In the genomic region with DNA sequence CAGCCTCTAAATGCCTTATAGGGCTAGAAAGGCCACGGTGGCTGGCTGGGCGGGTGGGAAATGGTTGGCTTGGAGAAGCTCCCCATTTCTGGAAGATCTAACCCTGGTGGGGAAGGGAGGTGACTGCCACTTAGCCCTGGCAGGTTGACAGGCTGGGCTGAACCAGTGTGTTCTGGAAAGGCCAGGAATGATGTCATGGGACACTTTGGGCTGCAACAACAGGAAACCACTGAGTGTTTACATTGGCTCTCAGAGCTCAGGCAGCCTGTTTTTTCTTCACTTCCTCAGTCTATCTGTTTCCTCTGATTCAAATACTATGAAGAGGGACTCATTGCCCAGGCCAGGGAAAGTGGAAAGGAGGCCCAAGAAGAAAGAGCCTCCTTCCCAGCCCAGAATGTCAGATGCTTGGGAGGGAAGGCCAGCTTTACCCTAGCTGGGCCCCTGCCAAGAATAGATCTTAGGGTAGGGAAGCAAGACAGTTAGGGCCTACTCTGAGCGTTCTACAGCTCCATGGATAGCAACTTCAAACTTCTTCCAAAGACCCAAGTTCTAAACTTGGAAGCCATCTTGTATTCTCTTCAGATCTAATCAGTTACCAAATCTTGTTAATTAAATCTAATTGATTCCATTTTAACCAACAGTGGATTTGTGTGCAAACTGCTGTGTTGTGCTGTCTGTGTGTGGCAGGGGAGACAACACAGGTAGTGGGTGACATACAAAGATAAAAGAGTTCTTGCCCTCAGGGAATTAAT, we compare ENCODE assay signal across 9 cellular contexts.
DNase-seq lines count a peak whose midpoint lies in the region; ATAC-seq and FAIRE-seq lines count a peak whose summit lies in the region.
"Had no signal": no experiment of that assay in that cellular context is flagged by ENCODE, and none has a peak within 500 bp of the region (broad histone marks: within the 10 kb centered on the region; RNA-seq: fewer than 3 reads in every experiment).

No MANE protein-coding gene starts in this region.

- CTCF ChIA-PET in activated CD4-positive, alpha-beta T cell treated with anti-CD3 and anti-CD28 coated beads, Interleukin-2, amount 10 ng/mL, durations not matched to agents 7 days and 5 days (lab: Charles Lee) = interaction anchor here (0.5 to 2.3 kb wide), 9 partner anchors 10 to 120 kb away, joined by 3 to 7 read pairs (median 3); no protein-coding TSS in a partner anchor

- H3K27ac ChIP-seq in mucosa of rectum (ENCODE audit: low read depth in 2 of 2, low read length in 2 of 2) = peak overlapping the region; percentile 64 to 78
- H3K27ac ChIP-seq in urinary bladder (ENCODE audit: low read depth) = peak overlapping the region; percentile 86
- H3K27ac ChIP-seq: SK-N-MC had no signal

- peak overlapping the region; percentile 30 for H3K4me3 Mint-ChIP-seq in activated CD4-positive, alpha-beta T cell treated with anti-CD3 and anti-CD28 coated beads, Interleukin-2, amount 10 ng/mL, durations not matched to agents 7 days and 5 days

- H3K4me1 ChIP-seq in mucosa of rectum (ENCODE audit: control insufficient read depth in 2 of 2, insufficient read depth in 2 of 2, low read length in 2 of 2) = peaks cover 10 to 14% of the 10 kb centered on the region in 2 donors
- H3K4me1 ChIP-seq in urinary bladder (ENCODE audit: insufficient read depth) = no peaks in the 10 kb centered on the region

- DNase-seq in GM18507 (ENCODE audit: extremely low spot score, insufficient read length, low read depth) = no peak
- DNase-seq in LoVo (ENCODE audit: low spot score) = peak; percentile 1
- peak; percentile 65 for DNase-seq in activated CD4-positive, alpha-beta T cell treated with anti-CD3 and anti-CD28 coated beads, Interleukin-2, amount 10 ng/mL, durations not matched to agents 7 days and 5 days
- DNase-seq in effector CD8-positive, alpha-beta T cell (lab: John Stamatoyannopoulos, UW) = peak; percentile 7
- DNase-seq in NCI-H1417 treated with DMSO at 0.1 percent for 48 hours (lab: John Stamatoyannopoulos, UW) = no peak

- H3K4me3 ChIP-seq in mucosa of rectum (ENCODE audit: low read length in 2 of 2) (no peak overlapping the region), urinary bladder (ENCODE audit: low read depth, low read length) (no peak overlapping the region)
- H3K4me3 ChIP-seq: SK-N-MC had no signal

- WGBS in urinary bladder = 65% methylated on average over 3 of the region's 3 CpGs

- H3K9ac ChIP-seq in mucosa of rectum (ENCODE audit: low read depth in 1 of 2, low read length in 2 of 2) = peak overlapping the region in 1 of 2 donors; percentile 2

- H3K9me3 Mint-ChIP-seq in activated CD4-positive, alpha-beta T cell treated with anti-CD3 and anti-CD28 coated beads, Interleukin-2, amount 10 ng/mL, durations not matched to agents 7 days and 5 days = peaks cover 11% of the 10 kb centered on the region

- no peaks in the 10 kb centered on the region for H3K9me3 ChIP-seq in mucosa of rectum (ENCODE audit: control insufficient read depth in 2 of 2, low read length in 2 of 2)

- H3K27me3 ChIP-seq in mucosa of rectum (ENCODE audit: control insufficient read depth in 2 of 2, insufficient read depth in 2 of 2, low read length in 2 of 2) = no peaks in the 10 kb centered on the region

- H3K4me1 Mint-ChIP-seq in activated CD4-positive, alpha-beta T cell treated with anti-CD3 and anti-CD28 coated beads, Interleukin-2, amount 10 ng/mL, durations not matched to agents 7 days and 5 days = peaks cover 65% of the 10 kb centered on the region

- H3K36me3 Mint-ChIP-seq in activated CD4-positive, alpha-beta T cell treated with anti-CD3 and anti-CD28 coated beads, Interleukin-2, amount 10 ng/mL, durations not matched to agents 7 days and 5 days (ENCODE audit: low read depth) = peaks cover 8% of the 10 kb centered on the region

- FAIRE-seq in GM18507 (lab: Jason Lieb, UNC) = peak; percentile 15

- H3K36me3 ChIP-seq in mucosa of rectum (ENCODE audit: control insufficient read depth in 2 of 2, insufficient read depth in 2 of 2, low read length in 2 of 2) (no peaks in the 10 kb centered on the region), urinary bladder (ENCODE audit: insufficient read depth) (no peaks in the 10 kb centered on the region)

- ATAC-seq in GM21515 (IDR thresholded peaks at IDR 0.05; ENCODE audit: unreplicated experiment) = no peak

- H3K27me3 Mint-ChIP-seq in activated CD4-positive, alpha-beta T cell treated with anti-CD3 and anti-CD28 coated beads, Interleukin-2, amount 10 ng/mL, durations not matched to agents 7 days and 5 days = no peaks in the 10 kb centered on the region

- H3K27ac Mint-ChIP-seq in activated CD4-positive, alpha-beta T cell treated with anti-CD3 and anti-CD28 coated beads, Interleukin-2, amount 10 ng/mL, durations not matched to agents 7 days and 5 days = peak overlapping the region; percentile 93

- POLR2A ChIA-PET in activated CD4-positive, alpha-beta T cell treated with anti-CD3 and anti-CD28 coated beads, Interleukin-2, amount 10 ng/mL, durations not matched to agents 7 days and 5 days (lab: Charles Lee) = interaction anchor here (0.6 kb wide), 1 partner anchor 67 kb away, joined by 4 read pairs; a partner anchor contains a TSS

Comparison
In these comparisons a context has a peak if more than half of its experiments do, and no peak if none do; other contexts are left out.
1. DNase-seq: peak in LoVo (single experiment), activated CD4-positive, alpha-beta T cell treated with anti-CD3 and anti-CD28 coated beads, Interleukin-2, amount 10 ng/mL, durations not matched to agents 7 days and 5 days (single experiment) and effector CD8-positive, alpha-beta T cell (single experiment); none in GM18507 (single experiment) and NCI-H1417 treated with DMSO at 0.1 percent for 48 hours (single experiment).